In the genomic region with DNA sequence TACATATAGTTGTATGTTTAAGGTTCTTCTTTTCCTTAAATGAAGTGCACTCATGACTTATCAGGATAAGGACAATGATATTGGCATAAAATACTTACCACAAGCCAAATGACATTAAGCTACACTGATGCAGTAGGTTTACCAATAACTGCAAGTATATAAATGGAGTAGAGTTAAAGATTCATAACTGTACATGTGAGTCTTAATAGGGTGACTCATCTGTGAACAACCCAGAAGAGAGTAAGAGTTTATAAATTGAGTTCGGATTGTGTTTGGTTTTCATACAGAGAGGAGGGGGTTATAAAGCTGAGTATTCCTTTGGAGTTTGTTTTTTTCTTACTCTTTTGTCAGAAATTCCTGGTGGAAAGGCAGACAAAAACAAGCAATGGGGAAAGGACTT, we compare ENCODE assay signal across 29 cellular contexts.
"Had no signal": no experiment of that assay in that cellular context is flagged by ENCODE, and none has a peak within 500 bp of the region (broad histone marks: within the 10 kb centered on the region; RNA-seq: fewer than 3 reads in every experiment).

No MANE protein-coding gene starts in this region.

- H3K4me1 Mint-ChIP-seq: activated CD4-positive, alpha-beta T cell treated with anti-CD3 and anti-CD28 coated beads, Interleukin-2, amount 10 ng/mL, durations not matched to agents 24 days and 14 days; activated naive CD4-positive, alpha-beta T cell treated with anti-CD3 and anti-CD28 coated beads, Interleukin-2, amount 10 ng/mL, durations not matched to agents 7 days and 5 days; nephron had no signal

- H3K4me3 Mint-ChIP-seq: activated CD4-positive, alpha-beta memory T cell treated with anti-CD3 and anti-CD28 coated beads for 36 hours; activated CD4-positive, alpha-beta T cell treated with anti-CD3 and anti-CD28 coated beads, Interleukin-2, amount 10 ng/mL, durations not matched to agents 24 days and 14 days; activated naive CD4-positive, alpha-beta T cell treated with anti-CD3 and anti-CD28 coated beads, Interleukin-2, amount 10 ng/mL, durations not matched to agents 7 days and 5 days; activated T-helper 1 cell treated with anti-CD3 and anti-CD28 coated beads, Interleukin-12 subunit alpha, Interleukin-12 subunit beta, Interleukin-2, Interleukin-4 antibody, amounts not matched to agents 30 ng/mL and 10 ng/mL and 1 ng/mL, durations not matched to agents 14 hours and 24 hours and 36 hours; nephron; T-helper 1 cell treated with Interleukin-12 subunit alpha and Interleukin-12 subunit beta and Interleukin-4 antibody, amounts not matched to agents 30 μg/mL and 1 μg/mL, for 36 hours had no signal

- H3K9me3 ChIP-seq: body of pancreas, colonic mucosa, heart left ventricle, left lung, lower lobe of right lung, mucosa of descending colon, right lobe of liver, testis had no signal

- H3K4me1 ChIP-seq: body of pancreas, colonic mucosa, heart left ventricle, left lung, lower lobe of right lung, right lobe of liver, testis had no signal

- H3K36me3 ChIP-seq: cardiac muscle cell, colonic mucosa, heart left ventricle, left lung, lower lobe of right lung, right lobe of liver, WERI-Rb-1 had no signal

- DNase-seq: activated CD4-positive, alpha-beta memory T cell treated with anti-CD3 and anti-CD28 coated beads for 36 hours; activated CD4-positive, alpha-beta T cell treated with anti-CD3 and anti-CD28 coated beads, Interleukin-2, amount 10 ng/mL, durations not matched to agents 24 days and 14 days; activated CD8-positive, alpha-beta memory T cell treated with anti-CD3 and anti-CD28 coated beads, Interleukin-2, amount 50 U/mL, for 4 hours; activated gamma-delta T cell; activated naive CD4-positive, alpha-beta T cell treated with anti-CD3 and anti-CD28 coated beads, Interleukin-2, amount 10 ng/mL, durations not matched to agents 7 days and 5 days; activated T-cell treated with anti-CD3 and anti-CD28 coated beads, Interleukin-2, amount 50 U/mL, for 1 hour; amniotic stem cell; body of pancreas; cerebellar nuclear complex; colonic mucosa; effector CD8-positive, alpha-beta T cell; heart left ventricle; hypothalamus; kidney glomerular epithelial cell; left lung; lower lobe of right lung; mucosa of descending colon; right lobe of liver; stimulated activated CD4-positive, alpha-beta T cell treated with anti-CD3 and anti-CD28 coated beads, Interleukin-12 subunit alpha, Interleukin-12 subunit beta, amount 100 ng/mL, for 4 hours; stimulated activated CD4-positive, alpha-beta T cell treated with anti-CD3 and anti-CD28 coated beads, Interleukin-4, amount 100 ng/mL, for 1 hour; stimulated activated naive CD8-positive, alpha-beta T cell treated with anti-CD3 and anti-CD28 coated beads, Interleukin-15, Interleukin-2, amounts not matched to agents 100 U/mL and 50 U/mL, for 24 hours; T-helper 9 cell; testis; trophoblast cell; WERI-Rb-1 had no signal

- H3K36me3 Mint-ChIP-seq: activated CD4-positive, alpha-beta memory T cell treated with anti-CD3 and anti-CD28 coated beads for 36 hours; activated naive CD4-positive, alpha-beta T cell treated with anti-CD3 and anti-CD28 coated beads, Interleukin-2, amount 10 ng/mL, durations not matched to agents 7 days and 5 days had no signal

- H3K4me3 ChIP-seq: body of pancreas, cardiac muscle cell, colonic mucosa, heart left ventricle, left lung, lower lobe of right lung, mucosa of descending colon, right lobe of liver, testis had no signal

- H3K9me3 Mint-ChIP-seq: activated CD4-positive, alpha-beta memory T cell treated with anti-CD3 and anti-CD28 coated beads for 36 hours; activated CD4-positive, alpha-beta T cell treated with anti-CD3 and anti-CD28 coated beads, Interleukin-2, amount 10 ng/mL, durations not matched to agents 24 days and 14 days; activated naive CD4-positive, alpha-beta T cell treated with anti-CD3 and anti-CD28 coated beads, Interleukin-2, amount 10 ng/mL, durations not matched to agents 7 days and 5 days; activated T-helper 1 cell treated with anti-CD3 and anti-CD28 coated beads, Interleukin-12 subunit alpha, Interleukin-12 subunit beta, Interleukin-2, Interleukin-4 antibody, amounts not matched to agents 30 ng/mL and 10 ng/mL and 1 ng/mL, durations not matched to agents 14 hours and 24 hours and 36 hours; nephron; T-helper 1 cell treated with Interleukin-12 subunit alpha and Interleukin-12 subunit beta and Interleukin-4 antibody, amounts not matched to agents 30 μg/mL and 1 μg/mL, for 36 hours had no signal

- H3K27me3 Mint-ChIP-seq: activated CD4-positive, alpha-beta memory T cell treated with anti-CD3 and anti-CD28 coated beads for 36 hours; activated CD4-positive, alpha-beta T cell treated with anti-CD3 and anti-CD28 coated beads, Interleukin-2, amount 10 ng/mL, durations not matched to agents 24 days and 14 days; activated naive CD4-positive, alpha-beta T cell treated with anti-CD3 and anti-CD28 coated beads, Interleukin-2, amount 10 ng/mL, durations not matched to agents 7 days and 5 days had no signal

- H3K27ac ChIP-seq: body of pancreas, cardiac muscle cell, colonic mucosa, heart left ventricle, left lung, lower lobe of right lung, right lobe of liver, testis, WERI-Rb-1 had no signal

- H3K27ac Mint-ChIP-seq: activated CD4-positive, alpha-beta memory T cell treated with anti-CD3 and anti-CD28 coated beads for 36 hours; activated CD4-positive, alpha-beta T cell treated with anti-CD3 and anti-CD28 coated beads, Interleukin-2, amount 10 ng/mL, durations not matched to agents 24 days and 14 days; activated naive CD4-positive, alpha-beta T cell treated with anti-CD3 and anti-CD28 coated beads, Interleukin-2, amount 10 ng/mL, durations not matched to agents 7 days and 5 days; activated T-helper 1 cell treated with anti-CD3 and anti-CD28 coated beads, Interleukin-12 subunit alpha, Interleukin-12 subunit beta, Interleukin-2, Interleukin-4 antibody, amounts not matched to agents 30 ng/mL and 10 ng/mL and 1 ng/mL, durations not matched to agents 14 hours and 24 hours and 36 hours; nephron; T-helper 1 cell treated with Interleukin-12 subunit alpha and Interleukin-12 subunit beta and Interleukin-4 antibody, amounts not matched to agents 30 μg/mL and 1 μg/mL, for 36 hours had no signal

- H3K27me3 ChIP-seq: body of pancreas, cardiac muscle cell, colonic mucosa, heart left ventricle, left lung, right lobe of liver, testis had no signal
